Comparison of ENCODE assay signal across 14 cellular contexts in genomic region chr10:29757551-29758297, GRCh38.
DNase-seq lines count a peak whose midpoint lies in the region; ATAC-seq and TF ChIP-seq lines count a peak whose summit lies in the region.
"Had no signal": no experiment of that assay in that cellular context is flagged by ENCODE, and none has a peak within 500 bp of the region (broad histone marks: within the 10 kb centered on the region; RNA-seq: fewer than 3 reads in every experiment).

No MANE protein-coding gene starts in this region.

- H3K27me3 ChIP-seq in fibroblast of lung (ENCODE audit: control insufficient read depth, insufficient read depth, low read length) (no peaks in the 10 kb centered on the region), rectal smooth muscle tissue (ENCODE audit: control insufficient read depth, insufficient read depth, low read length) (no peaks in the 10 kb centered on the region)

- H3K4me1 ChIP-seq in fibroblast of lung (ENCODE audit: control insufficient read depth, extremely low read depth, insufficient read depth, low read length) (peaks cover 2% of the 10 kb centered on the region), rectal smooth muscle tissue (ENCODE audit: control insufficient read depth, insufficient read depth, low read length) (peaks cover 10% of the 10 kb centered on the region)
- H3K4me1 ChIP-seq: left ventricle myocardium inferior had no signal

- CTCF ChIA-PET in RWPE1 (lab: Yijun Ruan, JAX), result interaction anchor here (0.6 to 1.4 kb wide), 3 partner anchors 22 to 130 kb away, joined by 3 read pairs; no protein-coding TSS in a partner anchor

- no peaks in the 10 kb centered on the region for H3K79me2 ChIP-seq in fibroblast of lung (ENCODE audit: control insufficient read depth, insufficient read depth, low read length)

- DNase-seq in HCEC 1CT (peak; percentile 7), RWPE1 (ENCODE audit: low spot score) (peak; percentile 84), fibroblast of lung (ENCODE audit: low read depth in 2 of 2) (peak; percentile 39 to 71), omental fat pad (ENCODE audit: low spot score) (no peak), NCI-H1092 treated with DMSO at 0.1 percent for 48 hours (lab: John Stamatoyannopoulos, UW) (no peak), NK-92 (lab: John Stamatoyannopoulos, UW; ENCODE audit: unreplicated experiment) (no peak)
- DNase-seq: activated CD4-positive, alpha-beta T cell treated with anti-CD3 and anti-CD28 coated beads for 4 hours; activated effector memory CD4-positive, alpha-beta T cell treated with anti-CD3 and anti-CD28 coated beads, Interleukin-2, amount 50 U/mL, for 16 hours; left ventricle myocardium inferior; NCI-H748 treated with DMSO at 0.1 percent for 48 hours; stimulated activated CD4-positive, alpha-beta T cell treated with anti-CD3 and anti-CD28 coated beads, Interleukin-4, amount 100 ng/mL, for 1 hour had no signal

- H3K36me3 ChIP-seq in fibroblast of lung (ENCODE audit: control insufficient read depth, insufficient read depth, low read length) (no peaks in the 10 kb centered on the region), rectal smooth muscle tissue (ENCODE audit: control insufficient read depth, insufficient read depth, low read length) (no peaks in the 10 kb centered on the region)
- H3K36me3 ChIP-seq: left ventricle myocardium inferior had no signal

- POLR2A ChIA-PET in RWPE1 (lab: Yijun Ruan, JAX; ENCODE audit: low non-redundant PET), result no interaction called here

- no peak overlapping the region for H2AFZ ChIP-seq in fibroblast of lung (ENCODE audit: low read length)

- H3K4me2 ChIP-seq in fibroblast of lung (ENCODE audit: extremely low read depth, insufficient read depth, low read length), result no peak overlapping the region

- H3K27ac ChIP-seq in RWPE1, result peak overlapping the region; percentile 33; the same call in 1 of the 2 replicates
- no peak overlapping the region for H3K27ac ChIP-seq in fibroblast of lung (ENCODE audit: insufficient read depth, low read length)
- peak overlapping the region; percentile 59 for H3K27ac ChIP-seq in rectal smooth muscle tissue (ENCODE audit: low read depth, low read length)
- H3K27ac ChIP-seq: left ventricle myocardium inferior, SK-N-MC had no signal

- TF ChIP-seq CTCF in RWPE1 (conservative IDR thresholded peaks at IDR 0.05; ENCODE audit: low read depth) (no peak), fibroblast of lung (conservative IDR thresholded peaks at IDR 0.05 in 1 of 2, IDR thresholded peaks at IDR 0.05 in 1 of 2; ENCODE audit: low read depth in 1 of 2, low read length in 2 of 2) (no peak), omental fat pad (IDR thresholded peaks at IDR 0.05) (no peak)

- ATAC-seq in GM18868 (IDR thresholded peaks at IDR 0.05; ENCODE audit: unreplicated experiment) (no peak), omental fat pad (ENCODE audit: low FRiP score) (no peak)

- H4K20me1 ChIP-seq in fibroblast of lung (ENCODE audit: control insufficient read depth, extremely low read depth, insufficient read depth, low read length), result no peaks in the 10 kb centered on the region

- H3K9ac ChIP-seq in fibroblast of lung (ENCODE audit: insufficient read depth, low read length), result no peak overlapping the region
- H3K9ac ChIP-seq in rectal smooth muscle tissue (ENCODE audit: low read length), result no peak overlapping the region

- H3K9me3 ChIP-seq in fibroblast of lung (ENCODE audit: control insufficient read depth, insufficient read depth, low read depth, low read length), result no peaks in the 10 kb centered on the region
- H3K9me3 ChIP-seq: left ventricle myocardium inferior had no signal

- H3K4me3 ChIP-seq in fibroblast of lung (replicated peaks in 1 of 4; ENCODE audit: control extremely low read depth in 1 of 4, insufficient read depth in 1 of 4, low read depth in 3 of 4, low read length in 4 of 4) (no peak overlapping the region), rectal smooth muscle tissue (ENCODE audit: low read length) (no peak overlapping the region)
- H3K4me3 ChIP-seq: left ventricle myocardium inferior, SK-N-MC had no signal

Comparison
In these comparisons a context has a peak if more than half of its experiments do, and no peak if none do; other contexts are left out.
1. DNase-seq: peak in HCEC 1CT (single experiment), RWPE1 (single experiment) and fibroblast of lung (2 of 2); none in omental fat pad (single experiment), NCI-H1092 treated with DMSO at 0.1 percent for 48 hours (single experiment) and NK-92 (single experiment).